8 cellular contexts compared by ENCODE assay signal in genomic region chr11:14237333-14237988, GRCh38.
DNase-seq lines count a peak whose midpoint lies in the region; ATAC-seq lines count a peak whose summit lies in the region.

No MANE protein-coding gene starts in this region.

- intact Hi-C loops in naive thymus-derived CD4-positive, alpha-beta T cell (cut with micrococcal nuclease), result no loop called here

- no peak overlapping the region for H2BK120ac ChIP-seq in mesendoderm (ENCODE audit: low read depth, low read length)

- no peaks in the 10 kb centered on the region for H3K79me1 ChIP-seq in mesendoderm (ENCODE audit: low read length)

- no peak overlapping the region for H3K18ac ChIP-seq in mesendoderm (ENCODE audit: low read length)

- no peak overlapping the region for H3K4me3 Mint-ChIP-seq in naive thymus-derived CD4-positive, alpha-beta T cell
- H3K4me3 Mint-ChIP-seq in CD8-positive, alpha-beta memory T cell, result peak overlapping the region in 1 of 7 donors; percentile 37

- no peaks in the 10 kb centered on the region for H3K9me3 ChIP-seq in Karpas-422 (ENCODE audit: low read length)
- H3K9me3 ChIP-seq in naive thymus-derived CD4-positive, alpha-beta T cell (ENCODE audit: control insufficient read depth in 2 of 3, low read length in 3 of 3), result no peaks in the 10 kb centered on the region
- no peaks in the 10 kb centered on the region for H3K9me3 ChIP-seq in CD8-positive, alpha-beta memory T cell (ENCODE audit: low read length)

- DNase-seq in Karpas-422 (peak; percentile 48), NCI-H526 (lab: John Stamatoyannopoulos, UW) (no peak), mesendoderm (no peak)
- no peak for DNase-seq in naive thymus-derived CD4-positive, alpha-beta T cell
- DNase-seq in CD8-positive, alpha-beta memory T cell, result no peak
- no peak for DNase-seq in stimulated activated naive CD4-positive, alpha-beta T cell (lab: John Stamatoyannopoulos, UW)

- no peaks in the 10 kb centered on the region for H3K36me3 ChIP-seq in Karpas-422 (ENCODE audit: insufficient read depth, low read length)
- no peaks in the 10 kb centered on the region for H3K36me3 ChIP-seq in naive thymus-derived CD4-positive, alpha-beta T cell (ENCODE audit: control insufficient read depth in 2 of 3, insufficient read depth in 3 of 3, low read length in 3 of 3)
- H3K36me3 ChIP-seq in CD8-positive, alpha-beta memory T cell (ENCODE audit: insufficient read depth, low read length), result no peaks in the 10 kb centered on the region
- no peaks in the 10 kb centered on the region for H3K36me3 ChIP-seq in mesendoderm (ENCODE audit: control insufficient read depth, insufficient read depth, low read length)

- no peaks in the 10 kb centered on the region for H3K9me2 ChIP-seq in Karpas-422 (replicated peaks; ENCODE audit: insufficient read depth, low read length)

- H3K4me1 ChIP-seq in Karpas-422 (ENCODE audit: low read length) (no peaks in the 10 kb centered on the region), mesendoderm (ENCODE audit: control insufficient read depth, low read depth, low read length) (no peaks in the 10 kb centered on the region)
- no peaks in the 10 kb centered on the region for H3K4me1 ChIP-seq in naive thymus-derived CD4-positive, alpha-beta T cell (ENCODE audit: control insufficient read depth in 2 of 2, insufficient read depth in 2 of 2, low read length in 2 of 2)
- H3K4me1 ChIP-seq in CD8-positive, alpha-beta memory T cell (ENCODE audit: insufficient read depth, low read length), result no peaks in the 10 kb centered on the region

- H3K27ac ChIP-seq in Karpas-422 (ENCODE audit: low read length) (no peak overlapping the region), mesendoderm (ENCODE audit: low read depth, low read length) (no peak overlapping the region)
- H3K27ac ChIP-seq in naive thymus-derived CD4-positive, alpha-beta T cell (ENCODE audit: low read depth, low read length), result no peak overlapping the region
- no peak overlapping the region for H3K27ac ChIP-seq in CD8-positive, alpha-beta memory T cell (ENCODE audit: low read depth, low read length)

- no peak overlapping the region for H4K8ac ChIP-seq in mesendoderm (ENCODE audit: low read depth, low read length)

- H3K79me2 ChIP-seq in Karpas-422 (ENCODE audit: low read length), result no peaks in the 10 kb centered on the region
- H3K79me2 ChIP-seq in mesendoderm (ENCODE audit: control insufficient read depth, insufficient read depth, low read length), result no peaks in the 10 kb centered on the region

- H2AK5ac ChIP-seq in mesendoderm (ENCODE audit: low read length), result no peak overlapping the region

- H4K5ac ChIP-seq in mesendoderm (ENCODE audit: low read length), result no peak overlapping the region

- no peak overlapping the region for H3K4me3 ChIP-seq in Karpas-422 (ENCODE audit: low read length)
- no peak overlapping the region for H3K4me3 ChIP-seq in naive thymus-derived CD4-positive, alpha-beta T cell (ENCODE audit: low read length)
- H3K4me3 ChIP-seq in CD8-positive, alpha-beta memory T cell (ENCODE audit: low read length), result no peak overlapping the region
- no peak overlapping the region for H3K4me3 ChIP-seq in mesendoderm (ENCODE audit: low read length)

- no peak overlapping the region for H3K4ac ChIP-seq in mesendoderm (ENCODE audit: low read depth, low read length)

- CTCF ChIA-PET in naive thymus-derived CD4-positive, alpha-beta T cell (lab: Charles Lee), result no interaction called here
- CTCF ChIA-PET in CD8-positive, alpha-beta memory T cell (lab: Charles Lee), result interaction anchor here (2.1 kb wide), 1 partner anchor 461 kb away, joined by 5 read pairs; no protein-coding TSS in a partner anchor

- WGBS in mesendoderm (ENCODE audit: extremely low coverage, insufficient coverage, low lambda C conversion rate), result no CpG with 5 or more reads among the region's 9 CpGs

- H3K23ac ChIP-seq in mesendoderm (ENCODE audit: low read length), result no peak overlapping the region

- no peaks in the 10 kb centered on the region for H4K20me1 ChIP-seq in Karpas-422 (ENCODE audit: insufficient read depth, low read depth, low read length)

- peaks cover 0 to 30% (median 0%) of the 10 kb centered on the region in 5 donors for H3K27me3 Mint-ChIP-seq in naive thymus-derived CD4-positive, alpha-beta T cell
- peaks cover 9 to 25% of the 10 kb centered on the region in 2 donors for H3K27me3 Mint-ChIP-seq in CD8-positive, alpha-beta memory T cell

- H3K9me3 Mint-ChIP-seq in naive thymus-derived CD4-positive, alpha-beta T cell, result peaks cover 0 to 2% (median 0%) of the 10 kb centered on the region in 11 donors
- H3K9me3 Mint-ChIP-seq in CD8-positive, alpha-beta memory T cell, result no peaks in the 10 kb centered on the region

- no peak overlapping the region for H3K9ac ChIP-seq in Karpas-422 (ENCODE audit: low read length)
- no peak overlapping the region for H3K9ac ChIP-seq in mesendoderm (ENCODE audit: low read length)

- H3K36me3 Mint-ChIP-seq in naive thymus-derived CD4-positive, alpha-beta T cell, result no peaks in the 10 kb centered on the region
- H3K36me3 Mint-ChIP-seq in CD8-positive, alpha-beta memory T cell, result no peaks in the 10 kb centered on the region

- H3K56ac ChIP-seq in mesendoderm (ENCODE audit: low read length), result no peak overlapping the region

- no peak overlapping the region for H2BK15ac ChIP-seq in mesendoderm (replicated peaks; ENCODE audit: low read depth)

- no peak overlapping the region for H3K27ac Mint-ChIP-seq in naive thymus-derived CD4-positive, alpha-beta T cell
- peak overlapping the region in 4 of 8 donors; percentile 7 to 56 (median 16) for H3K27ac Mint-ChIP-seq in CD8-positive, alpha-beta memory T cell

- H3K27me3 ChIP-seq in Karpas-422 (ENCODE audit: low read length), result no peaks in the 10 kb centered on the region
- no peaks in the 10 kb centered on the region for H3K27me3 ChIP-seq in naive thymus-derived CD4-positive, alpha-beta T cell (ENCODE audit: control insufficient read depth in 2 of 2, insufficient read depth in 2 of 2, low read length in 2 of 2)
- no peaks in the 10 kb centered on the region for H3K27me3 ChIP-seq in CD8-positive, alpha-beta memory T cell (ENCODE audit: insufficient read depth, low read length, poor library complexity, severe bottlenecking)
- no peaks in the 10 kb centered on the region for H3K27me3 ChIP-seq in mesendoderm (ENCODE audit: insufficient read depth, low read length, poor library complexity)

- ATAC-seq in GM18909 (IDR thresholded peaks at IDR 0.05; ENCODE audit: poor library complexity, unreplicated experiment) (peak; percentile 97), HG02588 (IDR thresholded peaks at IDR 0.05; ENCODE audit: unreplicated experiment) (peak; percentile 97)
- peak; percentile 80 for ATAC-seq in naive thymus-derived CD4-positive, alpha-beta T cell

- H3K4me1 Mint-ChIP-seq in naive thymus-derived CD4-positive, alpha-beta T cell, result peaks cover 0 to 5% (median 2%) of the 10 kb centered on the region in 7 donors
- H3K4me1 Mint-ChIP-seq in CD8-positive, alpha-beta memory T cell, result peaks cover 4 to 20% (median 6%) of the 10 kb centered on the region in 3 donors

- H2BK5ac ChIP-seq in mesendoderm (ENCODE audit: low read length), result no peak overlapping the region

- POLR2A ChIA-PET in naive thymus-derived CD4-positive, alpha-beta T cell (lab: Charles Lee), result interaction anchor here (0.5 kb wide), 1 partner anchor 1933 kb away, joined by 4 read pairs; no protein-coding TSS in a partner anchor
- POLR2A ChIA-PET in CD8-positive, alpha-beta memory T cell (lab: Charles Lee), result no interaction called here

- H2AFZ ChIP-seq in Karpas-422 (ENCODE audit: low read length), result no peak overlapping the region

- H3K4me2 ChIP-seq in Karpas-422 (ENCODE audit: low read depth, low read length, poor library complexity, severe bottlenecking) (no peak overlapping the region), mesendoderm (ENCODE audit: low read length) (no peak overlapping the region)
